ENCODE assay signal across 12 cellular contexts in genomic region chr2:68230246-68231060, GRCh38. TPM values are rescaled to one million over a fixed set of nuclear protein-coding genes. Genes with fewer than 3 reads are reported as not detected.
DNase-seq lines count a peak whose midpoint lies in the region; ATAC-seq and TF ChIP-seq lines count a peak whose summit lies in the region.
"Had no signal": no experiment of that assay in that cellular context is flagged by ENCODE, and none has a peak within 500 bp of the region (broad histone marks: within the 10 kb centered on the region; RNA-seq: fewer than 3 reads in every experiment).

No MANE protein-coding gene starts in this region.

- no peaks in the 10 kb centered on the region for H3K9me3 ChIP-seq in upper lobe of right lung

- no peak for DNase-seq in CD14-positive monocyte (ENCODE audit: low spot score)
- DNase-seq in HFFc6: no peak
- no peak for DNase-seq in naive thymus-derived CD8-positive, alpha-beta T cell
- DNase-seq in SW 1271 (lab: John Stamatoyannopoulos, UW): no peak
- DNase-seq in upper lobe of right lung: no peak
- DNase-seq: DMS 273 treated with DMSO at 0.1 percent for 48 hours; effector memory CD4-positive, alpha-beta T cell; NCI-H146; T1000 had no signal

- H3K9me3 Mint-ChIP-seq in CD14-positive monocyte: peaks cover 0 to 2% (median 0%) of the 10 kb centered on the region in 7 donors
- H3K9me3 Mint-ChIP-seq in HFFc6: no peaks in the 10 kb centered on the region
- H3K9me3 Mint-ChIP-seq in brain: no peaks in the 10 kb centered on the region
- no peaks in the 10 kb centered on the region for H3K9me3 Mint-ChIP-seq in naive thymus-derived CD8-positive, alpha-beta T cell

- H3K4me3 ChIP-seq in upper lobe of right lung: no peak overlapping the region

- POLR2A ChIA-PET in naive thymus-derived CD8-positive, alpha-beta T cell (lab: Charles Lee): no interaction called here

- peak overlapping the region in 1 of 2 donors; percentile 50 for H3K4me3 Mint-ChIP-seq in CD14-positive monocyte
- H3K4me3 Mint-ChIP-seq in HFFc6: peak overlapping the region; percentile 28
- H3K4me3 Mint-ChIP-seq in brain: no peak overlapping the region
- peak overlapping the region in 7 of 10 donors; percentile 2 to 56 (median 11) for H3K4me3 Mint-ChIP-seq in naive thymus-derived CD8-positive, alpha-beta T cell

- H3K4me1 Mint-ChIP-seq in CD14-positive monocyte (peaks cover 63% of the 10 kb centered on the region), HFFc6 (ENCODE audit: low read depth) (peaks cover 81% of the 10 kb centered on the region), brain (peaks cover 73% of the 10 kb centered on the region)
- peaks cover 29 to 96% (median 84%) of the 10 kb centered on the region in 4 donors for H3K4me1 Mint-ChIP-seq in naive thymus-derived CD8-positive, alpha-beta T cell

- intact Hi-C loops in CD14-positive monocyte (cut with micrococcal nuclease): loop anchor here in 1 of 2 donors (10.0 kb wide), 1 partner anchor 54 kb away; no protein-coding TSS in a partner anchor
- intact Hi-C loops in upper lobe of right lung (cut with DNase I): no loop called here

- ATAC-seq in naive thymus-derived CD8-positive, alpha-beta T cell: no peak
- no peak for ATAC-seq in upper lobe of right lung
- ATAC-seq in GM21528 (IDR thresholded peaks at IDR 0.05; ENCODE audit: low FRiP score, unreplicated experiment): no peak
- ATAC-seq in GM18517 (IDR thresholded peaks at IDR 0.05; ENCODE audit: unreplicated experiment): no peak

- H3K27ac Mint-ChIP-seq in CD14-positive monocyte (peak overlapping the region; percentile 15 to 85 (median 61)), HFFc6 (peak overlapping the region; percentile 45), brain (peak overlapping the region in 4 of 5 experiments; percentile 5 to 77 (median 25))
- peak overlapping the region in 8 of 10 donors; percentile 1 to 86 (median 50) for H3K27ac Mint-ChIP-seq in naive thymus-derived CD8-positive, alpha-beta T cell

- H3K4me1 ChIP-seq in upper lobe of right lung: peaks cover 40% of the 10 kb centered on the region

- H3K27me3 ChIP-seq in upper lobe of right lung: no peaks in the 10 kb centered on the region

- no peak for TF ChIP-seq CTCF in CD14-positive monocyte (IDR thresholded peaks at IDR 0.05)
- no peak for TF ChIP-seq CTCF in HFFc6 (IDR thresholded peaks at IDR 0.05)
- TF ChIP-seq CTCF in brain (conservative IDR thresholded peaks at IDR 0.05): no peak
- TF ChIP-seq CTCF in upper lobe of right lung (IDR thresholded peaks at IDR 0.05): no peak

- H3K27me3 Mint-ChIP-seq in CD14-positive monocyte (ENCODE audit: low read depth in 3 of 3): no peaks in the 10 kb centered on the region
- no peaks in the 10 kb centered on the region for H3K27me3 Mint-ChIP-seq in HFFc6 (ENCODE audit: insufficient read depth)
- H3K27me3 Mint-ChIP-seq in brain: no peaks in the 10 kb centered on the region
- H3K27me3 Mint-ChIP-seq in naive thymus-derived CD8-positive, alpha-beta T cell: no peaks in the 10 kb centered on the region

- H3K27ac ChIP-seq in upper lobe of right lung: no peak overlapping the region

- no peaks in the 10 kb centered on the region for H3K36me3 ChIP-seq in upper lobe of right lung

- H3K36me3 Mint-ChIP-seq in CD14-positive monocyte (peaks cover 0 to 6% of the 10 kb centered on the region in 2 donors), HFFc6 (ENCODE audit: low read depth) (0 out of 2 replicates have a peak, but pooled peaks cover 4% of the 10 kb centered on the region), brain (peaks cover 17% of the 10 kb centered on the region)
- peaks cover 0 to 7% (median 0%) of the 10 kb centered on the region in 3 donors for H3K36me3 Mint-ChIP-seq in naive thymus-derived CD8-positive, alpha-beta T cell

RNA-seq across cellular contexts. Expression of gene PPP3R1, which starts 21.9 kb away (rescaled TPM):
- polyA plus RNA-seq in CD14-positive monocyte (10 to 100 TPM in 1 of 2 donors, 1 to 10 TPM in 1; 8.7 to 10.7 TPM), brain (ENCODE audit: insufficient read depth, low read depth, low replicate concordance) (69.5 TPM)
- 10 to 100 TPM; 60.0 to 67.0 (median 63.0) TPM for total RNA-seq in HFFc6 (2021; fragmentation: NEBNext Ultra II Directional; extraction: Animal tissue kit (Norgen Biotek cat#: 25700))
- 10 to 100 TPM; 72.5 to 76.3 TPM for total RNA-seq in naive thymus-derived CD8-positive, alpha-beta T cell
- polyA plus RNA-seq in naive thymus-derived CD8-positive, alpha-beta T cell: 1 to 10 TPM; 3.4 to 4.3 (median 3.9) TPM
- 59.2 TPM for total RNA-seq in upper lobe of right lung

Comparison
In these comparisons a context has a peak if more than half of its experiments do, and no peak if none do; other contexts are left out.
1. H3K4me3 Mint-ChIP-seq: peak in HFFc6 (single experiment) and naive thymus-derived CD8-positive, alpha-beta T cell (7 of 10); none in brain (0 of 5).
2. Peak in every context shown above with its lines, with median percentiles within 50 percentile points of each other: H3K27ac Mint-ChIP-seq.